In the genomic region with DNA sequence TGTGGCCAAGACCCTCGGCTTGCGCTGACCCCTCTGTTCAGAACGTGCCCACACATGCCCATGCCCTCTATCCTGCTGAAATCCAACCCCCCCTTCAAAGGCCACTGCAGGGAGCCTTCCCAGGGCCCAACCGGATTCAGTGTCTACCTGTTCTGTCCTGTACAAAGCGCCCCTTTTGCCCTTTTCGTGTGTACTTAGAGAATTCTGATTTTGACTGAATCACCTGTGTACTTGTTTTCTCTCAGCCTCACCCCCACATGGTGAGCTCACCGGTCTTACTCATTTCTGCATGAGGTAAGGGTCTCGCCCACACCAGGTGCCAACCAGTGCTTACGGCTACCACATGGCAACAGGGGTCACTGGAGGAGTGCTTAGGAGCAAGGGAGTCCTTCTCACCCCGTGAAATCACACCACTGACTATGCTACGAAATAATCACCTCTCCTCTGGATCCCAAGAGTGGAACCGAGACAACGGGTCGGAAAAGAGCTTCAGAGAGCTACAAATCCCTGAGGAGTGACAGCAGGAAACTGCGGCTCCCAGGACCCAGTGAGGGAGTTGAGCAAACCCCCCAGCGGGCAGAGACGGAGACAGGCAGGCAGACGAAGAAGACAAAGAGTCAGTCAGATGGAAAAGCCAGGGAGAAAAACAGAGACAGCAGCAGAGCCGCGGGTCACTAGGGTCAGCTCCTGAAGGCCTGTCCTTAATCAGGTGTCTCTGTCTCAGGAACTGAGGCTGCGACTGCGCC, we compare ENCODE assay signal across 8 cellular contexts. TPM values are rescaled to one million over a fixed set of nuclear protein-coding genes. Genes with fewer than 3 reads are reported as not detected.
DNase-seq lines count a peak whose midpoint lies in the region; TF ChIP-seq lines count a peak whose summit lies in the region.

No MANE protein-coding gene starts in this region.

- H3K4me1 ChIP-seq in sigmoid colon = peaks cover 0 to 47% (median 45%) of the 10 kb centered on the region in 4 donors

- DNase-seq in HFFc6 = no peak
- DNase-seq in epithelial cell of prostate (ENCODE audit: low read depth, low spot score) = peak; percentile 99
- no peak for DNase-seq in sigmoid colon
- DNase-seq in NCI-H2029 (lab: John Stamatoyannopoulos, UW) = no peak
- DNase-seq in SW 1271 (lab: John Stamatoyannopoulos, UW) = no peak
- no peak for DNase-seq in ureter (ENCODE audit: low spot score)
- no peak for DNase-seq in lower leg skin (ENCODE audit: low spot score in 2 of 2)

- peak overlapping the region; percentile 68 for H3K4me3 Mint-ChIP-seq in HFFc6
- no peak overlapping the region for H3K4me3 Mint-ChIP-seq in T-helper 1 cell treated with Interleukin-12 subunit alpha and Interleukin-12 subunit beta and Interleukin-4 antibody, amounts not matched to agents 30 μg/mL and 1 μg/mL, for 36 hours

- peak overlapping the region; percentile 100 for H3K27ac Mint-ChIP-seq in HFFc6
- H3K27ac Mint-ChIP-seq in T-helper 1 cell treated with Interleukin-12 subunit alpha and Interleukin-12 subunit beta and Interleukin-4 antibody, amounts not matched to agents 30 μg/mL and 1 μg/mL, for 36 hours = peak overlapping the region; percentile 60

- no peaks in the 10 kb centered on the region for H3K36me3 ChIP-seq in sigmoid colon

- no peak for TF ChIP-seq EP300 in sigmoid colon (IDR thresholded peaks at IDR 0.05)

- intact Hi-C loops in sigmoid colon (cut with DNase I) = loop anchor here (1.0 to 2.0 kb wide), 3 partner anchors 34 to 59 kb away; a partner anchor contains a TSS
- intact Hi-C loops in lower leg skin (cut with DNase I; ENCODE audit: low total_unique reads) = loop anchor here (2.0 to 5.0 kb wide), 2 partner anchors 35 to 55 kb away; no protein-coding TSS in a partner anchor

- peaks cover 1% of the 10 kb centered on the region for H3K27me3 Mint-ChIP-seq in HFFc6 (ENCODE audit: insufficient read depth)
- H3K27me3 Mint-ChIP-seq in T-helper 1 cell treated with Interleukin-12 subunit alpha and Interleukin-12 subunit beta and Interleukin-4 antibody, amounts not matched to agents 30 μg/mL and 1 μg/mL, for 36 hours (ENCODE audit: low read depth) = peaks cover 6% of the 10 kb centered on the region

- no peak for TF ChIP-seq POLR2A in sigmoid colon (IDR thresholded peaks at IDR 0.05)
- no peak for TF ChIP-seq POLR2A in lower leg skin (IDR thresholded peaks at IDR 0.05)

- H3K9me3 ChIP-seq in sigmoid colon = no peaks in the 10 kb centered on the region

- H3K9me3 Mint-ChIP-seq in HFFc6 = no peaks in the 10 kb centered on the region
- no peaks in the 10 kb centered on the region for H3K9me3 Mint-ChIP-seq in T-helper 1 cell treated with Interleukin-12 subunit alpha and Interleukin-12 subunit beta and Interleukin-4 antibody, amounts not matched to agents 30 μg/mL and 1 μg/mL, for 36 hours

- peak overlapping the region; percentile 100 for H3K27ac ChIP-seq in epithelial cell of prostate
- peak overlapping the region; percentile 90 to 97 (median 94) for H3K27ac ChIP-seq in sigmoid colon

- 78 to 85% methylated on average over 22 of the region's 22 CpGs for WGBS in sigmoid colon, 2 donors
- 46 to 52% methylated on average over 22 of the region's 22 CpGs for WGBS in lower leg skin, 2 donors

- no peaks in the 10 kb centered on the region for H3K36me3 Mint-ChIP-seq in HFFc6 (ENCODE audit: low read depth)
- no peaks in the 10 kb centered on the region for H3K36me3 Mint-ChIP-seq in T-helper 1 cell treated with Interleukin-12 subunit alpha and Interleukin-12 subunit beta and Interleukin-4 antibody, amounts not matched to agents 30 μg/mL and 1 μg/mL, for 36 hours (ENCODE audit: low read depth)

- no peaks in the 10 kb centered on the region for H3K27me3 ChIP-seq in sigmoid colon

- no peak for TF ChIP-seq CTCF in HFFc6 (IDR thresholded peaks at IDR 0.05)
- TF ChIP-seq CTCF in sigmoid colon (IDR thresholded peaks at IDR 0.05) = no peak
- TF ChIP-seq CTCF in lower leg skin (IDR thresholded peaks at IDR 0.05) = no peak

- H3K4me3 ChIP-seq in sigmoid colon (peak overlapping the region; percentile 3 to 37 (median 26)), lower leg skin (ENCODE audit: low read depth, poor library complexity, severe bottlenecking) (no peak overlapping the region)

- H3K4me1 Mint-ChIP-seq in HFFc6 (ENCODE audit: low read depth) = peaks cover 76% of the 10 kb centered on the region
- peaks cover 36% of the 10 kb centered on the region for H3K4me1 Mint-ChIP-seq in T-helper 1 cell treated with Interleukin-12 subunit alpha and Interleukin-12 subunit beta and Interleukin-4 antibody, amounts not matched to agents 30 μg/mL and 1 μg/mL, for 36 hours (ENCODE audit: low read depth)

RNA-seq across cellular contexts. Expression of a gene that starts 2.1 kb away (rescaled TPM):
- 10 to 100 TPM in 4 of 6 experiments, 1 to 10 TPM in 2; 7.4 to 12.5 (median 10.4) TPM for total RNA-seq in HFFc6 (2021; fragmentation: NEBNext Ultra II Directional; extraction: Animal tissue kit (Norgen Biotek cat#: 25700))
- 1 to 10 TPM in 1 of 4 donors, under 1 TPM in 1, not detected in 2; 0.68 to 1.8 TPM for total RNA-seq in sigmoid colon
- polyA plus RNA-seq in sigmoid colon = 10 to 100 TPM in 1 of 3 donors, 1 to 10 TPM in 2; 1.8 to 16.2 (median 2.3) TPM
- 317 TPM for total RNA-seq in ureter
- 100 to 1,000 TPM in 1 of 4 donors, 10 to 100 TPM in 3; 71.5 to 143 (median 96.4) TPM for total RNA-seq in lower leg skin

RNA-seq across cellular contexts. Expression of a gene that starts 18.7 kb away (rescaled TPM):
- 1 to 10 TPM; 3.4 to 5.6 (median 5.1) TPM for total RNA-seq in HFFc6 (2021; fragmentation: NEBNext Ultra II Directional; extraction: Animal tissue kit (Norgen Biotek cat#: 25700))
- total RNA-seq in sigmoid colon (1 to 10 TPM; 1.1 to 4.3 (median 2.2) TPM), ureter (6.5 TPM), lower leg skin (10 to 100 TPM in 1 of 4 donors, 1 to 10 TPM in 2, not detected in 1; 1.2 to 78.2 (median 2.2) TPM)
- polyA plus RNA-seq in sigmoid colon = 1 to 10 TPM; 1.4 to 3.9 (median 3.6) TPM

RNA-seq across cellular contexts. Expression of a gene that starts 22.2 kb away (rescaled TPM):
- 100 to 1,000 TPM; 394 to 846 (median 814) TPM for total RNA-seq in HFFc6 (2021; fragmentation: NEBNext Ultra II Directional; extraction: Animal tissue kit (Norgen Biotek cat#: 25700))
- 100 to 1,000 TPM; 189 to 486 (median 288) TPM for total RNA-seq in sigmoid colon
- 100 to 1,000 TPM; 304 to 499 (median 336) TPM for polyA plus RNA-seq in sigmoid colon
- 120 TPM for total RNA-seq in ureter
- 100 to 1,000 TPM in 3 of 4 donors, 10 to 100 TPM in 1; 94.4 to 215 (median 146) TPM for total RNA-seq in lower leg skin

RNA-seq across cellular contexts. Expression of a gene that starts 27.1 kb away (rescaled TPM):
- 1 to 10 TPM in 1 of 6 experiments, under 1 TPM in 5; 0.40 to 1.2 (median 0.71) TPM for total RNA-seq in HFFc6 (2021; fragmentation: NEBNext Ultra II Directional; extraction: Animal tissue kit (Norgen Biotek cat#: 25700))
- total RNA-seq in sigmoid colon (not detected), ureter (0.86 TPM), lower leg skin (not detected)
- polyA plus RNA-seq in sigmoid colon = not detected

RNA-seq across cellular contexts. Expression of a gene that starts 32.0 kb away (rescaled TPM):
- 1,000 to 10,000 TPM; 1,971 to 2,311 (median 2,129) TPM for total RNA-seq in HFFc6 (2021; fragmentation: NEBNext Ultra II Directional; extraction: Animal tissue kit (Norgen Biotek cat#: 25700))
- 1,000 to 10,000 TPM in 1 of 4 donors, 100 to 1,000 TPM in 3; 445 to 1,159 (median 590) TPM for total RNA-seq in sigmoid colon
- polyA plus RNA-seq in sigmoid colon = 1,000 to 10,000 TPM; 4,079 to 7,223 (median 4,178) TPM
- 1,381 TPM for total RNA-seq in ureter
- total RNA-seq in lower leg skin = 100 to 1,000 TPM; 147 to 251 (median 192) TPM

Comparison
In these comparisons a context has a peak if more than half of its experiments do, and no peak if none do; other contexts are left out.
1. RNA of a gene that starts 2.1 kb away (total RNA-seq): 317 TPM in ureter (single experiment) and 71.5 to 143 TPM in lower leg skin; 7.4 to 12.5 TPM in HFFc6 and 0.68 to 1.8 TPM in sigmoid colon; every median in the first group is over 4 times any median in the second.